ENCODE assay signal across 19 cellular contexts in genomic region chr1:212738330-212738729, GRCh38. TPM values are rescaled to one million over a fixed set of nuclear protein-coding genes. Genes with fewer than 3 reads are reported as not detected.
DNase-seq lines count a peak whose midpoint lies in the region; ATAC-seq and TF ChIP-seq lines count a peak whose summit lies in the region.
"Had no signal": no experiment of that assay in that cellular context is flagged by ENCODE, and none has a peak within 500 bp of the region (broad histone marks: within the 10 kb centered on the region; RNA-seq: fewer than 3 reads in every experiment).

No MANE protein-coding gene starts in this region.

- DNase-seq in activated naive CD4-positive, alpha-beta T cell treated with anti-CD3 and anti-CD28 coated beads for 36 hours = no peak
- no peak for DNase-seq in activated naive CD4-positive, alpha-beta T cell treated with Interleukin-2 at 50 U/mL for 16 hours
- DNase-seq in fibroblast of mammary gland (ENCODE audit: low read depth) (peak; percentile 31), iPS-NIHi7 (ENCODE audit: extremely low spot score) (no peak), NCI-H1092 (lab: John Stamatoyannopoulos, UW) (no peak), cerebellum (ENCODE audit: low spot score) (no peak)
- no peak for DNase-seq in stimulated activated naive CD8-positive, alpha-beta T cell treated with anti-CD3 and anti-CD28 coated beads, Interleukin-15, amount 100 ng/mL, for 72 hours
- DNase-seq: adrenal gland; CD4-positive, alpha-beta memory T cell; effector CD8-positive, alpha-beta T cell; HCEC 1CT; left ventricle myocardium superior; retina had no signal

- H3K27ac Mint-ChIP-seq in activated naive CD4-positive, alpha-beta T cell treated with anti-CD3 and anti-CD28 coated beads for 36 hours = peak overlapping the region; percentile 47
- H3K27ac Mint-ChIP-seq in activated T-helper 17 cell treated with anti-CD3 and anti-CD28 coated beads, Interleukin-2, amount 50 U/mL, for 72 hours = peak overlapping the region; percentile 84
- peak overlapping the region; percentile 93 to 100 for H3K27ac Mint-ChIP-seq in stimulated activated naive CD8-positive, alpha-beta T cell treated with anti-CD3 and anti-CD28 coated beads, Interleukin-15, amount 100 ng/mL, for 72 hours
- H3K27ac Mint-ChIP-seq: CD4-positive, alpha-beta memory T cell had no signal

- ATAC-seq in activated T-helper 17 cell treated with anti-CD3 and anti-CD28 coated beads, Interleukin-2, amount 50 U/mL, for 72 hours (replicated peaks) = peak; percentile 47
- peak; percentile 90 for ATAC-seq in stimulated activated naive CD8-positive, alpha-beta T cell treated with anti-CD3 and anti-CD28 coated beads, Interleukin-15, amount 100 ng/mL, for 72 hours
- ATAC-seq: activated CD4-positive, CD25-positive, alpha-beta regulatory T cell treated with anti-CD3 and anti-CD28 coated beads, Interleukin-2, amount 50 U/mL, for 24 hours; esophagus mucosa; HepG2; left ventricle myocardium superior had no signal

- CTCF ChIA-PET in activated naive CD4-positive, alpha-beta T cell treated with anti-CD3 and anti-CD28 coated beads for 36 hours (lab: Charles Lee) = interaction anchor here (0.7 to 6.2 kb wide), 4 partner anchors 11 to 73 kb away, joined by 3 to 44 read pairs (median 5); no protein-coding TSS in a partner anchor

- H3K4me1 Mint-ChIP-seq in activated naive CD4-positive, alpha-beta T cell treated with anti-CD3 and anti-CD28 coated beads for 36 hours (ENCODE audit: low read depth) = peaks cover 30% of the 10 kb centered on the region
- peaks cover 8% of the 10 kb centered on the region for H3K4me1 Mint-ChIP-seq in activated T-helper 17 cell treated with anti-CD3 and anti-CD28 coated beads, Interleukin-2, amount 50 U/mL, for 72 hours
- H3K4me1 Mint-ChIP-seq in stimulated activated naive CD8-positive, alpha-beta T cell treated with anti-CD3 and anti-CD28 coated beads, Interleukin-15, amount 100 ng/mL, for 72 hours = peaks cover 28% of the 10 kb centered on the region

- H3K27me3 Mint-ChIP-seq in activated naive CD4-positive, alpha-beta T cell treated with anti-CD3 and anti-CD28 coated beads for 36 hours (ENCODE audit: low read depth) = no peaks in the 10 kb centered on the region
- H3K27me3 Mint-ChIP-seq in activated T-helper 17 cell treated with anti-CD3 and anti-CD28 coated beads, Interleukin-2, amount 50 U/mL, for 72 hours = no peaks in the 10 kb centered on the region
- H3K27me3 Mint-ChIP-seq in stimulated activated naive CD8-positive, alpha-beta T cell treated with anti-CD3 and anti-CD28 coated beads, Interleukin-15, amount 100 ng/mL, for 72 hours = no peaks in the 10 kb centered on the region
- H3K27me3 Mint-ChIP-seq: CD4-positive, alpha-beta memory T cell; central memory CD8-positive, alpha-beta T cell had no signal

- peaks cover 12% of the 10 kb centered on the region for H3K36me3 Mint-ChIP-seq in activated naive CD4-positive, alpha-beta T cell treated with anti-CD3 and anti-CD28 coated beads for 36 hours (ENCODE audit: low read depth)
- H3K36me3 Mint-ChIP-seq in activated T-helper 17 cell treated with anti-CD3 and anti-CD28 coated beads, Interleukin-2, amount 50 U/mL, for 72 hours (ENCODE audit: low read depth) = peaks cover 37% of the 10 kb centered on the region

- peaks cover 10% of the 10 kb centered on the region for H3K9me3 Mint-ChIP-seq in activated naive CD4-positive, alpha-beta T cell treated with anti-CD3 and anti-CD28 coated beads for 36 hours
- H3K9me3 Mint-ChIP-seq in activated T-helper 17 cell treated with anti-CD3 and anti-CD28 coated beads, Interleukin-2, amount 50 U/mL, for 72 hours = no peaks in the 10 kb centered on the region
- peaks cover 0 to 8% of the 10 kb centered on the region in 2 donors for H3K9me3 Mint-ChIP-seq in stimulated activated naive CD8-positive, alpha-beta T cell treated with anti-CD3 and anti-CD28 coated beads, Interleukin-15, amount 100 ng/mL, for 72 hours
- H3K9me3 Mint-ChIP-seq: CD4-positive, alpha-beta memory T cell; central memory CD8-positive, alpha-beta T cell had no signal

- no peak overlapping the region for H3K4me3 Mint-ChIP-seq in activated naive CD4-positive, alpha-beta T cell treated with anti-CD3 and anti-CD28 coated beads for 36 hours
- H3K4me3 Mint-ChIP-seq in activated T-helper 17 cell treated with anti-CD3 and anti-CD28 coated beads, Interleukin-2, amount 50 U/mL, for 72 hours = peak overlapping the region; percentile 28
- H3K4me3 Mint-ChIP-seq in stimulated activated naive CD8-positive, alpha-beta T cell treated with anti-CD3 and anti-CD28 coated beads, Interleukin-15, amount 100 ng/mL, for 72 hours = peak overlapping the region; percentile 72 to 81
- H3K4me3 Mint-ChIP-seq: CD4-positive, alpha-beta memory T cell; central memory CD8-positive, alpha-beta T cell had no signal

- H3K4me3 ChIP-seq in fibroblast of mammary gland (ENCODE audit: control insufficient read depth, low read depth, low read length) = no peak overlapping the region
- H3K4me3 ChIP-seq: adrenal gland, SJSA1 had no signal

- intact Hi-C loops in activated naive CD4-positive, alpha-beta T cell treated with anti-CD3 and anti-CD28 coated beads for 36 hours (cut with micrococcal nuclease) = loop anchor here (1.0 kb wide), 1 partner anchor 17 kb away; no protein-coding TSS in a partner anchor

- no peak for TF ChIP-seq CTCF in fibroblast of mammary gland (conservative IDR thresholded peaks at IDR 0.05; ENCODE audit: control insufficient read depth, insufficient read depth, low read depth, low read length)

RNA-seq across cellular contexts. Expression of gene BATF3, which starts 38.7 kb away (rescaled TPM):
- 10 to 100 TPM; 26.7 to 27.1 TPM for total RNA-seq in activated naive CD4-positive, alpha-beta T cell treated with anti-CD3 and anti-CD28 coated beads for 36 hours
- total RNA-seq in activated T-helper 17 cell treated with anti-CD3 and anti-CD28 coated beads, Interleukin-2, amount 50 U/mL, for 72 hours = 100 to 1,000 TPM in 1 of 2 donors, 10 to 100 TPM in 1; 97.3 to 129 TPM
- 0.91 TPM for total RNA-seq in cerebellum
- total RNA-seq: HepG2 had no signal

RNA-seq across cellular contexts. Expression of gene NSL1, which starts 53.2 kb away (rescaled TPM):
- total RNA-seq in activated naive CD4-positive, alpha-beta T cell treated with anti-CD3 and anti-CD28 coated beads for 36 hours = 10 to 100 TPM; 21.2 to 23.7 TPM
- total RNA-seq in activated T-helper 17 cell treated with anti-CD3 and anti-CD28 coated beads, Interleukin-2, amount 50 U/mL, for 72 hours = 10 to 100 TPM; 26.2 to 40.0 TPM
- total RNA-seq in cerebellum = 54.5 TPM

RNA-seq across cellular contexts. Expression of gene TATDN3, which starts 53.4 kb away (rescaled TPM):
- 10 to 100 TPM; 14.9 to 16.9 TPM for total RNA-seq in activated naive CD4-positive, alpha-beta T cell treated with anti-CD3 and anti-CD28 coated beads for 36 hours
- 10 to 100 TPM in 1 of 2 donors, 1 to 10 TPM in 1; 9.8 to 15.5 TPM for total RNA-seq in activated T-helper 17 cell treated with anti-CD3 and anti-CD28 coated beads, Interleukin-2, amount 50 U/mL, for 72 hours
- total RNA-seq in cerebellum = 20.8 TPM

Comparison
In these comparisons a context has a peak if more than half of its experiments do, and no peak if none do; other contexts are left out.
1. RNA of gene BATF3, which starts 38.7 kb away (total RNA-seq): 97.3 to 129 TPM in activated T-helper 17 cell treated with anti-CD3 and anti-CD28 coated beads, Interleukin-2, amount 50 U/mL, for 72 hours and 26.7 to 27.1 TPM in activated naive CD4-positive, alpha-beta T cell treated with anti-CD3 and anti-CD28 coated beads for 36 hours; 0.91 TPM in cerebellum (single experiment); every median in the first group is over 10 times any median in the second.
2. Peak in every context shown above with its lines, with median percentiles within 50 percentile points of each other: H3K27ac Mint-ChIP-seq.